Comparison of ENCODE assay signal across 1 cellular context in the genomic region with DNA sequence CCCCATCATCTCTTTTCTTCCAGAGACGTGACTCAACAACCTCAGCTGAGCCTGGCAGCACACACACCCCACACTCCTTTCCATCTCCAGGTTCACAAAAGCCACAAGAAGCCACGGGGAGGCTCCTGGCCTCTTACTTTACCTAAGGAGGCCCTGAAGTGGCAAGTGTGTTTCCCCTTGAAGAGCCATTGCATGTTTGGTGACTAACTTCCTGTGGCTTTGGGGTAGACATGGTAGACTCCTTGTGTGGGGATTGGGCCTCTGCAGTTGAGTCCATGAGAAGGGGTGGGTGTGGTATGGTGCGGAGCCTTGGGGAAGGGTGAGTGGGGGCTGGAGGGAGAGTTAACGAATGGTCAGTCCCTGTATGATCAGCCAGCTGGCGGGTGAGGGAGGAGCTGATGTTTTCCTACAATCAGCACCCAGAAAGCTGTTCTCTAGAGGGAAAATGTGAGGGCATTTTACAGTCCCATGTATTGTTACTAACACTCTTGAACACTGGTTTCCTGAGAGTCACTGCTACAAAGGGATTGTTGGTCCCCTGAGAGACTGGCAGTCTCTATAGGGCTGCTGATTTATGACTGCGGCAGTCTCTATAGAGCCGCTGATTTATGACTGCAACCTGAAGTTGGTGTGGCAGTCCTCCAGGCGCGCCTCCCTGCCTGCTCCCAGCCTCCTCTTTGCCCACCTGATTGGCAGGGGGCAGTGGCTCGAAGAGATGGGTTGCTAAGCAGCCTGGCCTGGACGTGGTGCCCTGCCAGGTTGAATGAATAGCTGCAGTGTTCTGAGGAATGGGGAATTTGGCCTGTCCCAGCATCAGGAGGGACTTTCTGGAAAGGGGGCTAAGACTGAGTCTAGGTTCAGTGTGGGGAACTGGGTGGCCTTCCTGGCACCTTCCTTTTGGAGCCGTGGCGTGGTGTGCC.
TF ChIP-seq lines count a peak whose summit lies in the region.

No MANE protein-coding gene starts in this region.

TF ChIP-seq in GM12878, 131 proteins besides CTCF, POLR2A, EP300 and RAD21:
- TF ChIP-seq RUNX3 (IDR thresholded peaks at IDR 0.05; ENCODE audit: low read length) (peak; percentile 52; the same call in 1 of the 2 replicates), PAX5 (IDR thresholded peaks at IDR 0.05; ENCODE audit: borderline replicate concordance, low read depth, low read length) (no peak)
